In the genomic region with DNA sequence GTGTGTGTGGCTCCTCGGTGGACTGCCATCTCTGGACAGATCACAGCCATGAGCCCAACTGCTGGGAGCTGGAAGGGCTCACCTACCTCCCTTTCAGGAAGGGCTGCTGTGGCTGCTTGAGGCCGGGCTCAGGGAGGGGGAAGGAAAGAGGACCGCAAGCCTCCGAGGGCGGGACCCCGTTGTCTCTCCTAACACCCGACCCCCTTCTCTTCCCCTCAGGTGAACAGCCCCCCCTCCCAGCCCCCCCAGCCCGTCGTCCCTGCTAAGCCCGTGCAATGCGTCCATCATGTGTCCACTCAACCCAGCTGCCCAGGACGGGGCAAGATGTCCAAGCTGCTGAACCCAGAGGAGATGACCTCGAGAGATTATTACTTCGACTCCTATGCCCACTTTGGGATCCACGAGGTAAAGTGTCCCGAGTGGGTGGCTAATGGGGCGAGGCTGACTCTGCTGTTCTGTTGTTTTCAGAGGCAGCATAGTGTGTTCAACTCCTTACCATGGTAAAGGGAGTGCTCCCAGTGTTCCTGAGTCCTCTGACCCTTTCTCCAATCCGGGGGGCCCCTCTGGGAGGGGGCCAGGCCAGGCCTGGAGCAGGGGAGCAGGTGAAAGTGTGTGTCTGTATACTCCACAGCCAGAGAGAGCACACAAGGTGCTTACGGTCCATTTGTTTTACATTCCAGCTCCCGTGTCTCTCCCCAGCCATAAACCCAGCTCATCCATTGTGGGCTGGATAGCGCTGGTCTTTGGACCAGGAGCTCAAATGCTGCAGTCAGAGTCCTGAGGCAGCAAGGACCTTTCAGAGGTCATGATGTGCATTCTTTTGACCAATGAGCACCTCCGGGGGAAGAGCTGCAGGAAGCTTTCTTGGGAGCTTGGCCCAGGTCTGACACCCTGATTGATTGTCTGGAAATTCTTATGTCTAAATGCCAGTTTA, we compare ENCODE assay signal across 28 cellular contexts. TPM values are rescaled to one million over a fixed set of nuclear protein-coding genes. Genes with fewer than 3 reads are reported as not detected.
"Had no signal": no experiment of that assay in that cellular context is flagged by ENCODE, and none has a peak within 500 bp of the region (broad histone marks: within the 10 kb centered on the region; RNA-seq: fewer than 3 reads in every experiment).

No MANE protein-coding gene starts in this region.

- FAIRE-seq: endometrium, keratinocyte had no signal

- H3K36me3 Mint-ChIP-seq: memory B cell; natural killer cell treated with Interleukin-12 subunit alpha and Interleukin-12 subunit beta and Interleukin-15 and Interleukin-18, amount 100 ng/mL, for 72 hours; stimulated activated memory B cell treated with anti-CD40 and anti-IgM and Interleukin-4, amounts not matched to agents 10 μg/mL and 1 μg/mL and 100 μg/mL, for 72 hours had no signal

- H3K27me3 ChIP-seq: colonic mucosa, gastrocnemius medialis, upper lobe of left lung had no signal

- H3K4me3 Mint-ChIP-seq: memory B cell; natural killer cell treated with Interleukin-12 subunit alpha and Interleukin-12 subunit beta and Interleukin-15 and Interleukin-18, amount 100 ng/mL, for 72 hours; stimulated activated memory B cell treated with anti-CD40 and anti-IgM and Interleukin-4, amounts not matched to agents 10 μg/mL and 1 μg/mL and 100 μg/mL, for 72 hours; stimulated activated naive CD8-positive, alpha-beta T cell treated with anti-CD3 and anti-CD28 coated beads, Interleukin-15, Interleukin-2, amounts not matched to agents 100 ng/mL and 50 ng/mL, for 24 hours had no signal

- H3K9me3 Mint-ChIP-seq: memory B cell; natural killer cell treated with Interleukin-12 subunit alpha and Interleukin-12 subunit beta and Interleukin-15 and Interleukin-18, amount 100 ng/mL, for 72 hours; stimulated activated memory B cell treated with anti-CD40 and anti-IgM and Interleukin-4, amounts not matched to agents 10 μg/mL and 1 μg/mL and 100 μg/mL, for 72 hours; stimulated activated naive CD8-positive, alpha-beta T cell treated with anti-CD3 and anti-CD28 coated beads, Interleukin-15, Interleukin-2, amounts not matched to agents 100 ng/mL and 50 ng/mL, for 24 hours had no signal

- H3K4me1 Mint-ChIP-seq: memory B cell; stimulated activated memory B cell treated with anti-CD40 and anti-IgM and Interleukin-4, amounts not matched to agents 10 μg/mL and 1 μg/mL and 100 μg/mL, for 72 hours had no signal

- H3K27ac ChIP-seq: colonic mucosa, gastrocnemius medialis, heart right ventricle, left ventricle myocardium inferior, lower lobe of right lung, parathyroid adenoma, psoas muscle, spleen, tibial artery, upper lobe of left lung had no signal

- H3K27ac Mint-ChIP-seq: memory B cell; natural killer cell treated with Interleukin-12 subunit alpha and Interleukin-12 subunit beta and Interleukin-15 and Interleukin-18, amount 100 ng/mL, for 72 hours; stimulated activated memory B cell treated with anti-CD40 and anti-IgM and Interleukin-4, amounts not matched to agents 10 μg/mL and 1 μg/mL and 100 μg/mL, for 72 hours; stimulated activated naive CD8-positive, alpha-beta T cell treated with anti-CD3 and anti-CD28 coated beads, Interleukin-15, Interleukin-2, amounts not matched to agents 100 ng/mL and 50 ng/mL, for 24 hours had no signal

- H2AFZ ChIP-seq: parathyroid adenoma had no signal

- H3K9me3 ChIP-seq: colonic mucosa, gastrocnemius medialis, heart right ventricle, left ventricle myocardium inferior, lower lobe of right lung, psoas muscle, spleen, tibial artery, upper lobe of left lung had no signal

- H3K4me1 ChIP-seq: colonic mucosa, lower lobe of right lung, parathyroid adenoma, spleen, tibial artery, upper lobe of left lung had no signal

- H3K4me3 ChIP-seq: colonic mucosa, gastrocnemius medialis, heart right ventricle, left ventricle myocardium inferior, lower lobe of right lung, psoas muscle, spleen, tibial artery, upper lobe of left lung had no signal

- DNase-seq: colonic mucosa; effector CD8-positive, alpha-beta T cell; gastrocnemius medialis; heart right ventricle; left ventricle myocardium inferior; lower lobe of right lung; midbrain; occipital lobe; psoas muscle; retina; spleen; stimulated activated CD4-positive, alpha-beta T cell treated with anti-CD3 and anti-CD28 coated beads, Interleukin-15, amount 100 ng/mL, for 24 hours; stimulated activated CD4-positive, alpha-beta T cell treated with anti-CD3 and anti-CD28 coated beads, Interleukin-1b, Interleukin-23, amount 100 ng/mL, for 48 hours; stimulated activated CD4-positive, alpha-beta T cell treated with anti-CD3 and anti-CD28 coated beads, Interleukin-4, amount 100 ng/mL, for 24 hours had no signal

- H3K36me3 ChIP-seq: colonic mucosa, gastrocnemius medialis, heart right ventricle, left ventricle myocardium inferior, lower lobe of right lung, spleen, tibial artery, upper lobe of left lung had no signal

- H3K79me2 ChIP-seq: parathyroid adenoma had no signal

- ATAC-seq: esophagus mucosa; gastrocnemius medialis; heart right ventricle; lower lobe of right lung; natural killer cell treated with Interleukin-12 subunit alpha and Interleukin-12 subunit beta and Interleukin-15 and Interleukin-18, amount 100 ng/mL, for 72 hours; psoas muscle; sciatic nerve; stimulated activated memory B cell treated with anti-CD40 and anti-IgM and Interleukin-4, amounts not matched to agents 10 μg/mL and 1 μg/mL and 100 μg/mL, for 72 hours had no signal

- H3K27me3 Mint-ChIP-seq: stimulated activated naive CD8-positive, alpha-beta T cell treated with anti-CD3 and anti-CD28 coated beads, Interleukin-15, Interleukin-2, amounts not matched to agents 100 ng/mL and 50 ng/mL, for 24 hours had no signal

- H3K9ac ChIP-seq: parathyroid adenoma had no signal

RNA-seq across cellular contexts. Expression of gene PRMT8, which starts 49.7 kb away (rescaled TPM):
- total RNA-seq: colonic mucosa; dermis microvascular lymphatic vessel endothelial cell; esophagus mucosa; fibroblast of villous mesenchyme; gastrocnemius medialis; natural killer cell treated with Interleukin-12 subunit alpha and Interleukin-12 subunit beta and Interleukin-15 and Interleukin-18, amount 100 ng/mL, for 72 hours; psoas muscle; sciatic nerve; skeletal muscle tissue; spleen had no signal
- polyA plus RNA-seq: spleen had no signal
